19 cellular contexts compared by ENCODE assay signal in genomic region chr17:2862197-2862596, GRCh38.
DNase-seq lines count a peak whose midpoint lies in the region; ATAC-seq, FAIRE-seq and TF ChIP-seq lines count a peak whose summit lies in the region.
"Had no signal": no experiment of that assay in that cellular context is flagged by ENCODE, and none has a peak within 500 bp of the region (broad histone marks: within the 10 kb centered on the region; RNA-seq: fewer than 3 reads in every experiment).

No MANE protein-coding gene starts in this region.

- H3K9me3 Mint-ChIP-seq in natural killer cell = no peaks in the 10 kb centered on the region
- no peaks in the 10 kb centered on the region for H3K9me3 Mint-ChIP-seq in natural killer cell treated with Interleukin-12 subunit alpha and Interleukin-12 subunit beta and Interleukin-15 and Interleukin-18, amount 100 ng/mL, for 72 hours
- H3K9me3 Mint-ChIP-seq: CD8-positive, alpha-beta T cell had no signal

- H3K79me2 ChIP-seq in Loucy (ENCODE audit: insufficient read depth, low read length) (peaks cover 100% of the 10 kb centered on the region), H1 (ENCODE audit: control insufficient read depth in 1 of 2, insufficient read depth in 2 of 2, low read length in 2 of 2) (peaks cover 18 to 84% of the 10 kb centered on the region in 2 experiments)

- H3K4me3 Mint-ChIP-seq in natural killer cell = no peak overlapping the region
- H3K4me3 Mint-ChIP-seq in natural killer cell treated with Interleukin-12 subunit alpha and Interleukin-12 subunit beta and Interleukin-15 and Interleukin-18, amount 100 ng/mL, for 72 hours = no peak overlapping the region
- H3K4me3 Mint-ChIP-seq: CD8-positive, alpha-beta T cell had no signal

- peaks cover 97% of the 10 kb centered on the region for H4K20me1 ChIP-seq in Loucy (ENCODE audit: insufficient read depth, low read length, poor library complexity, severe bottlenecking)
- peaks cover 9 to 17% of the 10 kb centered on the region in 2 experiments for H4K20me1 ChIP-seq in H1 (replicated peaks in 1 of 2; ENCODE audit: control insufficient read depth in 1 of 2, insufficient read depth in 2 of 2, low read length in 2 of 2)

- no peak overlapping the region for H4K91ac ChIP-seq in H1 (replicated peaks; ENCODE audit: insufficient read length, low read length)

- no peaks in the 10 kb centered on the region for H3F3A ChIP-seq in Loucy (ENCODE audit: low read depth)

- H3K9ac ChIP-seq in Loucy (ENCODE audit: low read depth, low read length, poor library complexity, severe bottlenecking) (no peak overlapping the region), H1 (replicated peaks in 1 of 4; ENCODE audit: extremely low read depth in 1 of 4, low read depth in 3 of 4, low read length in 3 of 4) (no peak overlapping the region)
- H3K9ac ChIP-seq: BLaER1 had no signal

- H3K27me3 Mint-ChIP-seq in natural killer cell (ENCODE audit: low read depth in 2 of 2) = no peaks in the 10 kb centered on the region
- no peaks in the 10 kb centered on the region for H3K27me3 Mint-ChIP-seq in natural killer cell treated with Interleukin-12 subunit alpha and Interleukin-12 subunit beta and Interleukin-15 and Interleukin-18, amount 100 ng/mL, for 72 hours

- H3K27me3 ChIP-seq in Loucy (ENCODE audit: insufficient read depth, low read length, poor library complexity, severe bottlenecking) (no peaks in the 10 kb centered on the region), H1 (replicated peaks in 1 of 4; ENCODE audit: control insufficient read depth in 3 of 4, extremely low read depth in 1 of 4, insufficient read depth in 3 of 4, low read length in 3 of 4) (no peaks in the 10 kb centered on the region)
- H3K27me3 ChIP-seq: BLaER1, SJSA1 had no signal

- no peak overlapping the region for H3K4me3 ChIP-seq in Loucy (ENCODE audit: low read length, poor library complexity, severe bottlenecking)
- no peak overlapping the region for H3K4me3 ChIP-seq in H1 (ENCODE audit: extremely low read depth in 1 of 4, insufficient read depth in 2 of 4, low read depth in 3 of 4, low read length in 4 of 4)
- H3K4me3 ChIP-seq: BLaER1, HAP-1, K562, SJSA1 had no signal

- POLR2A ChIA-PET in H1 (lab: Charles Lee; ENCODE audit: partially characterized antibody) = interaction anchor here (0.7 to 3.3 kb wide), 2 partner anchors 12 to 38 kb away, joined by 3 to 10 read pairs; no protein-coding TSS in a partner anchor

- H3K9me2 ChIP-seq in Loucy (replicated peaks; ENCODE audit: low read depth, low read length) = no peaks in the 10 kb centered on the region

- CTCF ChIA-PET in H1 (lab: Charles Lee; ENCODE audit: partially characterized antibody) = interaction anchor here (0.5 to 6.9 kb wide), 8 partner anchors 10 to 149 kb away, joined by 3 to 50 read pairs (median 4); no protein-coding TSS in a partner anchor

- H3K23me2 ChIP-seq in H1 (ENCODE audit: low read depth, low read length) = no peaks in the 10 kb centered on the region

- peaks cover 25% of the 10 kb centered on the region for H3K79me1 ChIP-seq in H1 (ENCODE audit: low read depth, low read length)

- H3K36me3 Mint-ChIP-seq in natural killer cell = no peaks in the 10 kb centered on the region
- H3K36me3 Mint-ChIP-seq in natural killer cell treated with Interleukin-12 subunit alpha and Interleukin-12 subunit beta and Interleukin-15 and Interleukin-18, amount 100 ng/mL, for 72 hours = no peaks in the 10 kb centered on the region

- H4K5ac ChIP-seq in H1 (ENCODE audit: insufficient read length, low read depth, low read length) = no peak overlapping the region

- H3K4me1 ChIP-seq in Loucy (ENCODE audit: insufficient read depth, low read length, poor library complexity, severe bottlenecking) (peaks cover 26% of the 10 kb centered on the region), H1 (replicated peaks in 1 of 4; ENCODE audit: control insufficient read depth in 3 of 4, insufficient read depth in 4 of 4, low read length in 3 of 4) (peaks cover 0 to 18% (median 6%) of the 10 kb centered on the region in 4 experiments)
- H3K4me1 ChIP-seq: HAP-1, SJSA1 had no signal

- 92% methylated on average over 7 of the region's 8 CpGs; no CpG with 5 or more reads in 1 of the 2 experiments for WGBS in H1 (ENCODE audit: extremely low coverage in 1 of 2, insufficient coverage in 1 of 2, insufficient read length in 1 of 2, insufficient replicate concordance in 2 of 2, low coverage in 1 of 2, low lambda C conversion rate in 2 of 2, missing lambda C conversion rate in 1 of 2), 2 experiments

- H2BK12ac ChIP-seq in H1 (ENCODE audit: low read depth, low read length) = no peak overlapping the region

- intact Hi-C loops in natural killer cell (cut with micrococcal nuclease) (no loop called here), posterior cingulate gyrus (cut with DNase I) (no loop called here)

- H3K4me2 ChIP-seq in Loucy (ENCODE audit: low read depth, low read length, poor library complexity, severe bottlenecking) (peak overlapping the region; percentile 25), H1 (ENCODE audit: insufficient read depth in 1 of 2, low read depth in 2 of 2, low read length in 2 of 2) (no peak overlapping the region)
- H3K4me2 ChIP-seq: BLaER1 had no signal

- no peak overlapping the region for H3K18ac ChIP-seq in H1 (ENCODE audit: extremely low read depth, low read length)

- DNase-seq in natural killer cell (no peak), H1 (ENCODE audit: low read depth in 1 of 2, low spot score in 2 of 2) (no peak), AML-193 (lab: John Stamatoyannopoulos, UW) (no peak), posterior cingulate gyrus (no peak)
- no peak for DNase-seq in natural killer cell treated with Interleukin-12 subunit alpha and Interleukin-12 subunit beta and Interleukin-15 and Interleukin-18, amount 100 ng/mL, for 72 hours (ENCODE audit: low spot score)
- no peak for DNase-seq in activated CD4-positive, alpha-beta T cell treated with anti-CD3 and anti-CD28 coated beads for 1 hour
- DNase-seq: CD8-positive, alpha-beta T cell; NCI-H1092; NCI-H1436 treated with DMSO at 0.1 percent for 48 hours; NCI-H2081; NCI-H446 treated with DMSO at 0.1 percent for 48 hours; NCI-H526 treated with DMSO at 0.1 percent for 48 hours; OCI-M1 had no signal

- H2BK15ac ChIP-seq in H1 (ENCODE audit: low read length) = 0 out of 2 replicates have a peak overlapping the region, but pooled peaks have one; percentile 53

- no peak for TF ChIP-seq POLR2A in H1 (IDR thresholded peaks at IDR 0.05; ENCODE audit: control extremely low read depth in 1 of 2, low read depth in 2 of 2, low read length in 2 of 2)

- H3K9me3 ChIP-seq in Loucy (ENCODE audit: insufficient read depth, low read depth, low read length) = no peaks in the 10 kb centered on the region
- H3K9me3 ChIP-seq in H1 (ENCODE audit: insufficient read depth in 2 of 2, low read depth in 1 of 2, low read length in 1 of 2) = no peaks in the 10 kb centered on the region
- H3K9me3 ChIP-seq: BLaER1, HAP-1, SJSA1 had no signal

- peaks cover 51 to 52% of the 10 kb centered on the region in 2 donors for H3K4me1 Mint-ChIP-seq in natural killer cell
- H3K4me1 Mint-ChIP-seq in natural killer cell treated with Interleukin-12 subunit alpha and Interleukin-12 subunit beta and Interleukin-15 and Interleukin-18, amount 100 ng/mL, for 72 hours (ENCODE audit: low read depth in 2 of 2) = peaks cover 33 to 37% of the 10 kb centered on the region in 2 donors

- H3K23ac ChIP-seq in H1 (ENCODE audit: insufficient read length) = no peak overlapping the region

- H3K4ac ChIP-seq in H1 (replicated peaks; ENCODE audit: insufficient read length, low read depth, low read length) = no peak overlapping the region

- no peak overlapping the region for H3K27ac ChIP-seq in H1 (ENCODE audit: low read depth, low read length)
- H3K27ac ChIP-seq: BLaER1, SJSA1 had no signal

- H4K8ac ChIP-seq in H1 (ENCODE audit: extremely low read depth, insufficient read depth, low read length) = no peak overlapping the region; the same call in 1 of the 2 replicates

- no peak for ATAC-seq in natural killer cell
- ATAC-seq in natural killer cell treated with Interleukin-12 subunit alpha and Interleukin-12 subunit beta and Interleukin-15 and Interleukin-18, amount 100 ng/mL, for 72 hours = no peak
- ATAC-seq: CD8-positive, alpha-beta T cell; K562 had no signal

- no peak for TF ChIP-seq CTCF in natural killer cell (IDR thresholded peaks at IDR 0.05)
- no peak for TF ChIP-seq CTCF in Loucy (conservative IDR thresholded peaks at IDR 0.05; ENCODE audit: low read length)
- no peak for TF ChIP-seq CTCF in H1 (IDR thresholded peaks at IDR 0.05; ENCODE audit: control extremely low read depth in 1 of 3, insufficient read depth in 1 of 3, low read depth in 1 of 3, low read length in 3 of 3)

- no peak overlapping the region for H2BK20ac ChIP-seq in H1 (ENCODE audit: low read length)

- TF ChIP-seq EP300 in H1 (IDR thresholded peaks at IDR 0.05; ENCODE audit: borderline replicate concordance in 1 of 2, low read depth in 2 of 2, low read length in 2 of 2) = no peak

- H3K14ac ChIP-seq in H1 (ENCODE audit: insufficient read length) = no peak overlapping the region

- TF ChIP-seq RAD21 in H1 (IDR thresholded peaks at IDR 0.05 in 1 of 2, conservative IDR thresholded peaks at IDR 0.05 in 1 of 2; ENCODE audit: low read depth in 2 of 2, low read length in 2 of 2) = no peak

- no peak for FAIRE-seq in H1 (lab: Jason Lieb, UNC)
- FAIRE-seq: K562, RCC 7860 had no signal

- H2AFZ ChIP-seq in Loucy (ENCODE audit: low read length) (no peak overlapping the region), H1 (ENCODE audit: low read length) (no peak overlapping the region)

- H2BK120ac ChIP-seq in H1 (replicated peaks; ENCODE audit: low read depth, low read length) = no peak overlapping the region

- H3K56ac ChIP-seq in H1 (replicated peaks; ENCODE audit: insufficient read length, low read depth, low read length) = no peak overlapping the region

- H3K36me3 ChIP-seq in Loucy (ENCODE audit: insufficient read depth, low read length) (peaks cover 30% of the 10 kb centered on the region; the same call in 1 of the 2 replicates), H1 (ENCODE audit: control insufficient read depth in 2 of 4, insufficient read depth in 4 of 4, low read length in 3 of 4) (no peaks in the 10 kb centered on the region)
- H3K36me3 ChIP-seq: HAP-1, SJSA1 had no signal

- peak overlapping the region; percentile 36 to 40 for H3K27ac Mint-ChIP-seq in natural killer cell
- no peak overlapping the region for H3K27ac Mint-ChIP-seq in natural killer cell treated with Interleukin-12 subunit alpha and Interleukin-12 subunit beta and Interleukin-15 and Interleukin-18, amount 100 ng/mL, for 72 hours
- H3K27ac Mint-ChIP-seq: CD8-positive, alpha-beta T cell had no signal

- H2BK5ac ChIP-seq in H1 (ENCODE audit: low read depth, low read length) = no peak overlapping the region

- no peak overlapping the region for H2AK5ac ChIP-seq in H1 (ENCODE audit: low read depth, low read length)

TF ChIP-seq in H1, 55 proteins besides CTCF, POLR2A, EP300 and RAD21 (continues in another document):
- TF ChIP-seq SIX5 (IDR thresholded peaks at IDR 0.05; ENCODE audit: low read depth, low read length) = no peak
- TF ChIP-seq BACH1 (IDR thresholded peaks at IDR 0.05; ENCODE audit: low read length) = no peak
- no peak for TF ChIP-seq ZNF274 (IDR thresholded peaks at IDR 0.05; ENCODE audit: borderline replicate concordance, extremely low read depth, low read length)
- TF ChIP-seq HDAC6 (IDR thresholded peaks at IDR 0.05; ENCODE audit: low read depth, low read length) = no peak
- no peak for TF ChIP-seq KDM4A (IDR thresholded peaks at IDR 0.05; ENCODE audit: low read depth, low read length, severe bottlenecking)
- TF ChIP-seq TAF7 (optimal IDR thresholded peaks at IDR 0.05; ENCODE audit: borderline replicate concordance, low read depth, low read length) = no peak

Comparison
In these comparisons a context has a peak if more than half of its experiments do, and no peak if none do; other contexts are left out.
1. H3K27ac Mint-ChIP-seq: peak in natural killer cell (2 of 2); none in natural killer cell treated with Interleukin-12 subunit alpha and Interleukin-12 subunit beta and Interleukin-15 and Interleukin-18, amount 100 ng/mL, for 72 hours (0 of 2).